ENCODE assay signal across 20 cellular contexts in genomic region chr5:63535840-63536602, GRCh38.
A peak's percentile ranks its signal among the peaks of the same experiment; 100 is the strongest.
DNase-seq lines count a peak whose midpoint lies in the region; ATAC-seq and TF ChIP-seq lines count a peak whose summit lies in the region.
"Had no signal": no experiment of that assay in that cellular context is flagged by ENCODE, and none has a peak within 500 bp of the region (broad histone marks: within the 10 kb centered on the region; RNA-seq: fewer than 3 reads in every experiment).

No MANE protein-coding gene starts in this region.

- H2BK20ac ChIP-seq in IMR-90 (ENCODE audit: low read depth, low read length) = no peak overlapping the region

- H3K79me2 ChIP-seq in osteoblast (ENCODE audit: insufficient read depth, low read length) = no peaks in the 10 kb centered on the region

- H3K79me1 ChIP-seq in IMR-90 (ENCODE audit: low read depth in 1 of 2, low read length in 2 of 2) = no peaks in the 10 kb centered on the region

- dilution Hi-C loops in IMR-90 (cut with HindIII; ENCODE audit: low sequenced_read_pairs, unreplicated experiment) = no loop called here

- no peak overlapping the region for H4K91ac ChIP-seq in IMR-90 (ENCODE audit: insufficient read depth, low read depth, low read length)

- no peak overlapping the region for H2AK9ac ChIP-seq in IMR-90 (replicated peaks; ENCODE audit: low read depth, low read length, poor library complexity)

- TF ChIP-seq RAD21 in IMR-90 (IDR thresholded peaks at IDR 0.05; ENCODE audit: low read length) (no peak), liver (IDR thresholded peaks at IDR 0.05) (peak; percentile 47 to 58)

- H2BK120ac ChIP-seq in IMR-90 (ENCODE audit: low read depth, low read length) = no peak overlapping the region

- H3K27me3 ChIP-seq in IMR-90 (ENCODE audit: control insufficient read depth, insufficient read depth, low read length) (no peaks in the 10 kb centered on the region), liver (ENCODE audit: control insufficient read depth in 4 of 4, insufficient read depth in 4 of 4, low read length in 3 of 4) (no peaks in the 10 kb centered on the region), osteoblast (ENCODE audit: insufficient read depth, low read length) (no peaks in the 10 kb centered on the region), testis (no peaks in the 10 kb centered on the region)
- H3K27me3 ChIP-seq: BLaER1 treated with 17β-estradiol and CSF1 and Interleukin-3, amounts not matched to agents 10 nM and 100 nM had no signal

- no peak for TF ChIP-seq POLR2A in IMR-90 (IDR thresholded peaks at IDR 0.05; ENCODE audit: low read depth, low read length)
- no peak for TF ChIP-seq POLR2A in testis (IDR thresholded peaks at IDR 0.05)

- H3K18ac ChIP-seq in IMR-90 (ENCODE audit: low read depth, low read length) = no peak overlapping the region

- H3K23ac ChIP-seq in IMR-90 (ENCODE audit: low read depth, low read length) = no peak overlapping the region

- no peak overlapping the region for H3K4ac ChIP-seq in IMR-90 (ENCODE audit: low read depth, low read length)

- no peak overlapping the region for H3K9ac ChIP-seq in IMR-90 (ENCODE audit: low read depth, low read length)
- no peak overlapping the region for H3K9ac ChIP-seq in liver (ENCODE audit: low read depth in 1 of 2, low read length in 2 of 2)
- H3K9ac ChIP-seq: BLaER1 treated with 17β-estradiol and CSF1 and Interleukin-3, amounts not matched to agents 10 nM and 100 nM had no signal

- H2BK15ac ChIP-seq in IMR-90 (ENCODE audit: low read depth, low read length) = no peak overlapping the region

- in situ Hi-C loops in IMR-90 (cut with MboI; ENCODE audit: low sequenced_read_pairs) = no loop called here

- DNase-seq in IMR-90 (no peak), left lobe of liver (ENCODE audit: low spot score) (no peak), osteoblast (ENCODE audit: insufficient read length, low spot score, missing footprints) (no peak), testis (no peak)
- DNase-seq: 8988T; AML-193; Caco-2; Calu3; CD4-positive, alpha-beta T cell; CD8-positive, alpha-beta T cell; DMS79; DND-41; EL; GDM1 had no signal

- H2AFZ ChIP-seq in IMR-90 (replicated peaks; ENCODE audit: low read length, poor library complexity) (no peak overlapping the region), osteoblast (ENCODE audit: low read length) (no peak overlapping the region)

- no peak overlapping the region for H3K4me3 ChIP-seq in IMR-90 (ENCODE audit: insufficient read depth, low read depth, low read length)
- H3K4me3 ChIP-seq in liver (ENCODE audit: low read depth in 1 of 3, low read length in 3 of 3) = no peak overlapping the region
- no peak overlapping the region for H3K4me3 ChIP-seq in osteoblast (ENCODE audit: insufficient read depth, low read length)
- no peak overlapping the region for H3K4me3 ChIP-seq in testis
- H3K4me3 ChIP-seq: BLaER1 treated with 17β-estradiol and CSF1 and Interleukin-3, amounts not matched to agents 10 nM and 100 nM; GM12878 had no signal

- no peak overlapping the region for H3K14ac ChIP-seq in IMR-90 (replicated peaks; ENCODE audit: low read depth, low read length)

- H3K4me1 ChIP-seq in IMR-90 (ENCODE audit: control insufficient read depth, insufficient read depth, low read length) = no peaks in the 10 kb centered on the region
- peaks cover 0 to 15% (median 3%) of the 10 kb centered on the region in 4 donors for H3K4me1 ChIP-seq in liver (ENCODE audit: control insufficient read depth in 4 of 4, insufficient read depth in 4 of 4, low read length in 3 of 4)
- no peaks in the 10 kb centered on the region for H3K4me1 ChIP-seq in osteoblast (ENCODE audit: insufficient read depth, low read length)
- H3K4me1 ChIP-seq in testis = no peaks in the 10 kb centered on the region
- H3K4me1 ChIP-seq: BLaER1 treated with 17β-estradiol and CSF1 and Interleukin-3, amounts not matched to agents 10 nM and 100 nM; Caco-2 had no signal

- intact Hi-C loops in IMR-90 (cut with micrococcal nuclease) = no loop called here
- intact Hi-C loops in testis (cut with DNase I; ENCODE audit: low total_unique reads) = no loop called here

- H4K8ac ChIP-seq in IMR-90 (ENCODE audit: low read depth in 2 of 2, low read length in 2 of 2) = no peak overlapping the region

- H3K36me3 ChIP-seq in IMR-90 (ENCODE audit: control insufficient read depth, insufficient read depth, low read length) (no peaks in the 10 kb centered on the region), liver (ENCODE audit: control insufficient read depth in 4 of 4, insufficient read depth in 3 of 4, low read depth in 1 of 4, low read length in 3 of 4) (no peaks in the 10 kb centered on the region), osteoblast (ENCODE audit: insufficient read depth, low read length) (no peaks in the 10 kb centered on the region), testis (ENCODE audit: low read depth, missing control alignments) (no peaks in the 10 kb centered on the region)
- H3K36me3 ChIP-seq: BLaER1 treated with 17β-estradiol and CSF1 and Interleukin-3, amounts not matched to agents 10 nM and 100 nM had no signal

- H3K56ac ChIP-seq in IMR-90 (ENCODE audit: extremely low read depth, insufficient read depth, low read length) = no peak overlapping the region

- POLR2A ChIA-PET in IMR-90 (lab: Charles Lee; ENCODE audit: unreplicated experiment) = no interaction called here

- no peak overlapping the region for H2AK5ac ChIP-seq in IMR-90 (ENCODE audit: low read depth, low read length)

- no TSS peak for BruUV-seq in IMR-90 (replicated peaks; lab: Mats Ljungman, UMichigan)

- H3K27ac ChIP-seq in IMR-90 (ENCODE audit: insufficient read depth, low read length) = no peak overlapping the region
- H3K27ac ChIP-seq in liver (ENCODE audit: low read depth in 1 of 2, low read length in 2 of 2) = no peak overlapping the region
- H3K27ac ChIP-seq in osteoblast (ENCODE audit: low read depth, low read length) = no peak overlapping the region
- H3K27ac ChIP-seq in testis = no peak overlapping the region
- H3K27ac ChIP-seq: BLaER1 treated with 17β-estradiol and CSF1 and Interleukin-3, amounts not matched to agents 10 nM and 100 nM; C4-2B had no signal

- H3K9me3 ChIP-seq in IMR-90 (ENCODE audit: control insufficient read depth, insufficient read depth, low read length) (peaks cover 5% of the 10 kb centered on the region), liver (ENCODE audit: control insufficient read depth in 4 of 4, low read length in 3 of 4) (peaks cover 0 to 3% (median 0%) of the 10 kb centered on the region in 4 donors), osteoblast (ENCODE audit: low read depth, low read length) (no peaks in the 10 kb centered on the region), testis (no peaks in the 10 kb centered on the region)
- H3K9me3 ChIP-seq: Caco-2 had no signal

- H4K20me1 ChIP-seq in IMR-90 (ENCODE audit: insufficient read depth, low read length) (no peaks in the 10 kb centered on the region), osteoblast (ENCODE audit: insufficient read depth, low read length) (no peaks in the 10 kb centered on the region)
- H4K20me1 ChIP-seq: BLaER1 treated with 17β-estradiol and CSF1 and Interleukin-3, amounts not matched to agents 10 nM and 100 nM had no signal

- H3K4me2 ChIP-seq in IMR-90 (ENCODE audit: low read depth, low read length) = no peak overlapping the region
- no peak overlapping the region for H3K4me2 ChIP-seq in osteoblast (ENCODE audit: insufficient read depth, low read length)
- H3K4me2 ChIP-seq: BLaER1 treated with 17β-estradiol and CSF1 and Interleukin-3, amounts not matched to agents 10 nM and 100 nM had no signal

- no peak overlapping the region for H4K5ac ChIP-seq in IMR-90 (ENCODE audit: low read depth, low read length)

- no peak overlapping the region for H2BK5ac ChIP-seq in IMR-90 (ENCODE audit: low read depth, low read length, poor library complexity, severe bottlenecking)

- TF ChIP-seq CTCF in IMR-90 (conservative IDR thresholded peaks at IDR 0.05; ENCODE audit: low read depth, low read length) (no peak), liver (IDR thresholded peaks at IDR 0.05; ENCODE audit: low read depth, low read length, missing input control) (no peak), osteoblast (IDR thresholded peaks at IDR 0.05; ENCODE audit: extremely low read depth, low read depth, low read length) (no peak), testis (IDR thresholded peaks at IDR 0.05) (no peak)

- no peak for ATAC-seq in IMR-90 (ENCODE audit: low read depth)
- ATAC-seq in left lobe of liver = peak; percentile 89
- ATAC-seq in HG02623 (IDR thresholded peaks at IDR 0.05; ENCODE audit: unreplicated experiment) = no peak
- ATAC-seq in HG02870 (IDR thresholded peaks at IDR 0.05; ENCODE audit: unreplicated experiment) = no peak
- ATAC-seq: CD8-positive, alpha-beta T cell; GM12878 had no signal

- CTCF ChIA-PET in IMR-90 (lab: Yijun Ruan, JAX) = no interaction called here

- H3K9me1 ChIP-seq in IMR-90 (ENCODE audit: insufficient read depth, low read length) = no peaks in the 10 kb centered on the region

TF ChIP-seq in IMR-90, 13 proteins besides CTCF, POLR2A, EP300 and RAD21:
- no peak for TF ChIP-seq CEBPB (IDR thresholded peaks at IDR 0.05; ENCODE audit: low read depth, low read length)
- peak; percentile 81 for TF ChIP-seq MAFK (IDR thresholded peaks at IDR 0.05; ENCODE audit: low read depth, low read length)

TF ChIP-seq in liver, 16 proteins besides CTCF, POLR2A, EP300 and RAD21 (continues in another document):
- peak; percentile 86 for TF ChIP-seq YY1 (IDR thresholded peaks at IDR 0.05)
- peak; percentile 97 for TF ChIP-seq SP1 (IDR thresholded peaks at IDR 0.05)
- TF ChIP-seq EGR1 (IDR thresholded peaks at IDR 0.05; ENCODE audit: low read depth in 2 of 2) = peak; percentile 16 to 82
- TF ChIP-seq RXRA (IDR thresholded peaks at IDR 0.05) = peak; percentile 86
- peak; percentile 53 for TF ChIP-seq FOXA1 (IDR thresholded peaks at IDR 0.05)
- TF ChIP-seq TAF1 (conservative IDR thresholded peaks at IDR 0.05) = no peak
- peak; percentile 76 for TF ChIP-seq FOXA2 (IDR thresholded peaks at IDR 0.05)
- TF ChIP-seq GABPA (IDR thresholded peaks at IDR 0.05 in 1 of 2, conservative IDR thresholded peaks at IDR 0.05 in 1 of 2) = no peak
